ENCODE assay signal across 8 cellular contexts in genomic region chr17:76683011-76683755, GRCh38.
DNase-seq lines count a peak whose midpoint lies in the region; TF ChIP-seq lines count a peak whose summit lies in the region.
"Had no signal": no experiment of that assay in that cellular context is flagged by ENCODE, and none has a peak within 500 bp of the region (broad histone marks: within the 10 kb centered on the region; RNA-seq: fewer than 3 reads in every experiment).

No MANE protein-coding gene starts in this region.

- H3K9me3 ChIP-seq in adipocyte (ENCODE audit: control insufficient read depth, low read length) = no peaks in the 10 kb centered on the region
- H3K9me3 ChIP-seq in muscle layer of colon (ENCODE audit: low read length) = no peaks in the 10 kb centered on the region

- H3K4me3 ChIP-seq in GM12875 (ENCODE audit: low read depth, low read length) (no peak overlapping the region), adipocyte (ENCODE audit: low read length) (no peak overlapping the region), muscle layer of colon (ENCODE audit: low read depth in 1 of 2, low read length in 2 of 2) (no peak overlapping the region)

- peak overlapping the region; percentile 81 for H3K27ac ChIP-seq in muscle layer of colon (ENCODE audit: low read depth, low read length)

- H3K27me3 ChIP-seq in adipocyte (replicated peaks; ENCODE audit: control insufficient read depth, insufficient read depth, low read length) (no peaks in the 10 kb centered on the region), muscle layer of colon (ENCODE audit: control insufficient read depth in 1 of 2, insufficient read depth in 2 of 2, low read length in 2 of 2) (no peaks in the 10 kb centered on the region)

- H3K36me3 ChIP-seq in adipocyte (ENCODE audit: control insufficient read depth, insufficient read depth, low read length, severe bottlenecking) (peaks cover 40% of the 10 kb centered on the region), muscle layer of colon (ENCODE audit: insufficient read depth, low read length) (peaks cover 18% of the 10 kb centered on the region)

- DNase-seq in adipocyte (ENCODE audit: low read depth) = no peak
- no peak for DNase-seq in T-helper 2 cell
- DNase-seq in activated CD4-positive, CD25-positive, alpha-beta regulatory T cell treated with anti-CD3 and anti-CD28 coated beads, Interleukin-2, amount 50 U/mL, for 72 hours = no peak
- no peak for DNase-seq in NCI-H128 (lab: John Stamatoyannopoulos, UW; ENCODE audit: unreplicated experiment)
- DNase-seq: NCI-H510A, T1000 had no signal

- peaks cover 44% of the 10 kb centered on the region for H3K4me1 ChIP-seq in adipocyte (ENCODE audit: control insufficient read depth, insufficient read depth, low read length)
- peaks cover 76% of the 10 kb centered on the region for H3K4me1 ChIP-seq in muscle layer of colon (ENCODE audit: insufficient read depth, low read length)

- TF ChIP-seq CTCF in GM12875 (IDR thresholded peaks at IDR 0.05; ENCODE audit: borderline replicate concordance, insufficient read depth, low read depth, low read length) = peak; percentile 22; the same call in 1 of the 2 replicates

- peak overlapping the region; percentile 62 for H3K9ac ChIP-seq in adipocyte (ENCODE audit: low read length)
- no peak overlapping the region for H3K9ac ChIP-seq in muscle layer of colon (ENCODE audit: low read length)
